Comparison of ENCODE assay signal across 8 cellular contexts in the genomic region with DNA sequence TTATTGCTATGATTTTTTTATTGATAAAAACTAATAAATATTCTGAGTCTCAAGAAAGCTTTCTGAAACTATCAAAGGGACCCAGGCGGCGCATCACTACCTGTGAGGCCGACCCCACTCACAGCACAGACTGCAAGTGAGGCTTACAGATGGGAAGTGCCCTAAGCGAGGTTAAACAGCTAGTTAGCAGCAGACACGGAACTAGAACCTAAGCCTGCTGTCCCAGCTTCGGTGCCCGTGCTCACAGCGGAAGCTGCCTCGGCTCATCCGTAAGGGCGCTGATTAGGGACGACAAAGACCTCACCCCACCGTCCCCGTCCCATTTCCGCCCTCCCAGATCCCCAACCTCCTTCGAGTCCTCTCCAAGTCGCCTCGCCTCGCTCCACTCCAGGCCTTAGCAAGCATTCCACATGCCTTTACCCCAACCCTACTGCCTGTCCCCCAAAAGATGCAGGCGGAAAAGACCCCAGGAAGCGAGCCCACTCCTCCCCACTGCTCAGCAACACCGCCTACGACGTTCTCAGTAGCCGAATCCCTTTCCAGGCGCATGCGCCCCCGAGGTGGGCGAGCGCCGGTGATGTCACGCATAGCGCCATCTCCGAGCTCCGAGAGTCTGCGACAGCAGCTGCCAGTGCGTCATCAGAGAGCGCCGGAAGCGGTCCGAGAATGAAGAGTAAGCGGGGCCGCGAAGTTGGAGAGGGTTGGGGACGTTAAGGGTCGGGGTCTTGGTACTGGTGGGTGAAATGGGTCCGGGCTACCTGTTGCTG. TPM values are rescaled to one million over a fixed set of nuclear protein-coding genes. Genes with fewer than 3 reads are reported as not detected.
DNase-seq lines count a peak whose midpoint lies in the region; ATAC-seq and TF ChIP-seq lines count a peak whose summit lies in the region.

A gene with protein sequence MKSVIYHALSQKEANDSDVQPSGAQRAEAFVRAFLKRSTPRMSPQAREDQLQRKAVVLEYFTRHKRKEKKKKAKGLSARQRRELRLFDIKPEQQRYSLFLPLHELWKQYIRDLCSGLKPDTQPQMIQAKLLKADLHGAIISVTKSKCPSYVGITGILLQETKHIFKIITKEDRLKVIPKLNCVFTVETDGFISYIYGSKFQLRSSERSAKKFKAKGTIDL (plus strand): TSS at position 631 of the 767 bp plus-strand sequence. CDS start 36 bp downstream, at position 667.

- peak within 1 kb of the TSS; percentile 100 for H3K27ac Mint-ChIP-seq in activated CD4-positive, alpha-beta memory T cell treated with anti-CD3 and anti-CD28 coated beads for 36 hours

- ATAC-seq in GM19395 (IDR thresholded peaks at IDR 0.05; ENCODE audit: unreplicated experiment) (peak; percentile 82), HG03565 (IDR thresholded peaks at IDR 0.05; ENCODE audit: unreplicated experiment) (peak; percentile 62)

- H3K36me3 ChIP-seq in duodenal mucosa (ENCODE audit: control insufficient read depth in 1 of 2, insufficient read depth in 2 of 2, low read length in 2 of 2), result peaks cover 0 to 20% of the 10 kb centered on the region in 2 donors

- 0% methylated on average over 46 of the region's 47 CpGs for WGBS in lower leg skin, 2 donors

- DNase-seq in NCI-H82 treated with DMSO at 0.1 percent for 48 hours (lab: John Stamatoyannopoulos, UW; ENCODE audit: unreplicated experiment) (peak; percentile 78), lower leg skin (ENCODE audit: low spot score in 2 of 2) (peak; percentile 96 to 100)
- DNase-seq in activated CD4-positive, alpha-beta memory T cell treated with anti-CD3 and anti-CD28 coated beads for 36 hours, result peak; percentile 99
- peak; percentile 97 to 98 for DNase-seq in stimulated activated CD4-positive, alpha-beta T cell treated with anti-CD3 and anti-CD28 coated beads, Interleukin-4, amount 100 ng/mL, for 48 hours (ENCODE audit: low read depth in 2 of 2)

- H3K9ac ChIP-seq in duodenal mucosa (ENCODE audit: low read depth in 1 of 2, low read length in 2 of 2), result peak within 1 kb of the TSS; percentile 99 to 100

- POLR2A ChIA-PET in activated CD4-positive, alpha-beta memory T cell treated with anti-CD3 and anti-CD28 coated beads for 36 hours (lab: Charles Lee), result interaction anchor here (0.6 to 5.2 kb wide), 25 partner anchors 9 to 340 kb away, joined by 3 to 46 read pairs (median 4); a partner anchor contains a TSS

- H3K4me1 Mint-ChIP-seq in activated CD4-positive, alpha-beta memory T cell treated with anti-CD3 and anti-CD28 coated beads for 36 hours (ENCODE audit: low read depth), result peaks cover 19% of the 10 kb centered on the region

- peak within 1 kb of the TSS; percentile 95 for H3K4me3 Mint-ChIP-seq in activated CD4-positive, alpha-beta memory T cell treated with anti-CD3 and anti-CD28 coated beads for 36 hours

- H3K9me3 Mint-ChIP-seq in activated CD4-positive, alpha-beta memory T cell treated with anti-CD3 and anti-CD28 coated beads for 36 hours, result no peaks in the 10 kb centered on the region

- peak within 1 kb of the TSS; percentile 96 to 98 for H3K4me3 ChIP-seq in duodenal mucosa (ENCODE audit: low read depth in 1 of 2, low read length in 2 of 2)
- peak within 1 kb of the TSS; percentile 85 for H3K4me3 ChIP-seq in lower leg skin (ENCODE audit: low read depth, poor library complexity, severe bottlenecking)

- TF ChIP-seq CTCF in C4-2B (conservative IDR thresholded peaks at IDR 0.05) (no peak), lower leg skin (IDR thresholded peaks at IDR 0.05) (no peak)

- CTCF ChIA-PET in activated CD4-positive, alpha-beta memory T cell treated with anti-CD3 and anti-CD28 coated beads for 36 hours (lab: Charles Lee), result interaction anchor here (1.0 to 7.3 kb wide), 14 partner anchors 15 to 125 kb away, joined by 3 to 192 read pairs (median 8); a partner anchor contains a TSS

- H3K27me3 ChIP-seq in duodenal mucosa (ENCODE audit: control insufficient read depth in 1 of 2, insufficient read depth in 2 of 2, low read length in 2 of 2), result no peaks in the 10 kb centered on the region

- no peaks in the 10 kb centered on the region for H3K9me3 ChIP-seq in duodenal mucosa (ENCODE audit: control insufficient read depth in 1 of 2, low read length in 2 of 2)

- H3K36me3 Mint-ChIP-seq in activated CD4-positive, alpha-beta memory T cell treated with anti-CD3 and anti-CD28 coated beads for 36 hours, result peaks cover 12% of the 10 kb centered on the region

- intact Hi-C loops in activated CD4-positive, alpha-beta memory T cell treated with anti-CD3 and anti-CD28 coated beads for 36 hours (cut with micrococcal nuclease), result loop anchor here (1.0 to 5.0 kb wide), 6 partner anchors 30 to 393 kb away; a partner anchor contains a TSS
- intact Hi-C loops in lower leg skin (cut with DNase I; ENCODE audit: low total_unique reads), result no loop called here

- no peaks in the 10 kb centered on the region for H3K27me3 Mint-ChIP-seq in activated CD4-positive, alpha-beta memory T cell treated with anti-CD3 and anti-CD28 coated beads for 36 hours

- peaks cover 5 to 15% of the 10 kb centered on the region in 2 donors for H3K4me1 ChIP-seq in duodenal mucosa (ENCODE audit: control insufficient read depth in 1 of 2, insufficient read depth in 2 of 2, low read length in 2 of 2)

- TF ChIP-seq POLR2A in lower leg skin (IDR thresholded peaks at IDR 0.05), result peak in 1 of 2 donors; percentile 88

- H3K27ac ChIP-seq in C4-2B (peak within 1 kb of the TSS; percentile 75), duodenal mucosa (ENCODE audit: low read depth, low read length) (peak within 1 kb of the TSS; percentile 94)

RNA-seq across cellular contexts. Expression of the gene that starts here (rescaled TPM):
- total RNA-seq in activated CD4-positive, alpha-beta memory T cell treated with anti-CD3 and anti-CD28 coated beads for 36 hours, result 100 to 1,000 TPM; 102 to 103 TPM
- total RNA-seq in lower leg skin, result 10 to 100 TPM; 33.6 to 53.4 (median 46.4) TPM

Comparison
In these comparisons a context has a peak if more than half of its experiments do, and no peak if none do; other contexts are left out.
1. Peak in every context shown above with its lines: DNase-seq, ATAC-seq, H3K4me3 ChIP-seq and H3K27ac ChIP-seq.